23 cellular contexts compared by ENCODE assay signal in genomic region chr4:31272662-31273061, GRCh38.
"Had no signal": no experiment of that assay in that cellular context is flagged by ENCODE, and none has a peak within 500 bp of the region (broad histone marks: within the 10 kb centered on the region; RNA-seq: fewer than 3 reads in every experiment).

No MANE protein-coding gene starts in this region.

- H3K9me3 ChIP-seq: left lung, lower lobe of right lung, pancreas, prostate gland, suprapubic skin, thoracic aorta, tibial artery, uterus had no signal

- H3K36me3 ChIP-seq: left lung, lower lobe of right lung, pancreas, prostate gland, spleen, suprapubic skin, thoracic aorta, tibial artery, uterus had no signal

- H3K27ac ChIP-seq: left lung, lower lobe of right lung, pancreas, prostate gland, skin epidermis, spleen, suprapubic skin, thoracic aorta, tibial artery, uterus had no signal

- H3K4me3 ChIP-seq: left lung, lower lobe of right lung, pancreas, prostate gland, skin epidermis, spleen, suprapubic skin, thoracic aorta, tibial artery, uterus had no signal

- H3K4me1 ChIP-seq: left lung, lower lobe of right lung, pancreas, prostate gland, spleen, suprapubic skin, tibial artery, uterus had no signal

- H3K27me3 ChIP-seq: left lung, pancreas, spleen, suprapubic skin, tibial artery, uterus had no signal

- ATAC-seq: left cardiac atrium; left lung; lower lobe of right lung; naive thymus-derived CD4-positive, alpha-beta T cell; natural killer cell treated with Interleukin-12 subunit alpha and Interleukin-12 subunit beta and Interleukin-15 and Interleukin-18, amount 100 ng/mL, for 72 hours; pancreas; right cardiac atrium; sciatic nerve; stimulated activated effector memory CD8-positive, alpha-beta T cell treated with anti-CD3 and anti-CD28 coated beads, Interleukin-12 subunit alpha, Interleukin-12 subunit beta, amount 100 ng/mL, for 72 hours had no signal

- DNase-seq: kidney glomerular epithelial cell; left cardiac atrium; left lung; lower lobe of right lung; mammary epithelial cell; mesenchymal stem cell; naive thymus-derived CD4-positive, alpha-beta T cell; pancreas; posterior cingulate gyrus; retina; right cardiac atrium; spleen; stimulated activated CD4-positive, alpha-beta T cell treated with anti-CD3 and anti-CD28 coated beads, Interleukin-4, amount 100 ng/mL, for 24 hours; stimulated activated naive CD4-positive, alpha-beta T cell; tibial artery; uterus had no signal
